In genomic region chr2:191299009-191299408, GRCh38 we compare ENCODE assay signal across 14 cellular contexts. TPM values are rescaled to one million over a fixed set of nuclear protein-coding genes. Genes with fewer than 3 reads are reported as not detected.
A peak's percentile ranks its signal among the peaks of the same experiment; 100 is the strongest.
DNase-seq lines count a peak whose midpoint lies in the region; ATAC-seq and TF ChIP-seq lines count a peak whose summit lies in the region.
"Had no signal": no experiment of that assay in that cellular context is flagged by ENCODE, and none has a peak within 500 bp of the region (broad histone marks: within the 10 kb centered on the region; RNA-seq: fewer than 3 reads in every experiment).

No MANE protein-coding gene starts in this region.

- peaks cover 16% of the 10 kb centered on the region for H3K36me3 Mint-ChIP-seq in MCF 10A (ENCODE audit: insufficient read depth, unreplicated experiment)
- no peaks in the 10 kb centered on the region for H3K36me3 Mint-ChIP-seq in T-cell

- dilution Hi-C loops in mammary epithelial cell (cut with HindIII; ENCODE audit: low sequenced_read_pairs), result no loop called here

- in situ Hi-C loops in mammary epithelial cell (cut with MboI; ENCODE audit: low sequenced_read_pairs in 2 of 2), result no loop called here

- no peak overlapping the region for H3K9ac ChIP-seq in mammary epithelial cell (ENCODE audit: insufficient read depth, low read length)

- 72% methylated on average over 2 of the region's 2 CpGs for WGBS in mammary epithelial cell (ENCODE audit: low coverage, missing lambda C conversion rate)
- WGBS in lower leg skin, 2 donors, result 49 to 50% methylated on average over 2 of the region's 2 CpGs

- no peak for TF ChIP-seq POLR2A in lower leg skin (IDR thresholded peaks at IDR 0.05)

- peaks cover 92% of the 10 kb centered on the region for H3K79me2 ChIP-seq in mammary epithelial cell (ENCODE audit: insufficient read depth, low read length)

- H4K20me1 ChIP-seq in mammary epithelial cell (ENCODE audit: insufficient read depth, low read length), result peaks cover 2% of the 10 kb centered on the region

- peak overlapping the region; percentile 63 for H3K27ac Mint-ChIP-seq in MCF 10A (ENCODE audit: low read depth, unreplicated experiment)
- no peak overlapping the region for H3K27ac Mint-ChIP-seq in T-cell
- H3K27ac Mint-ChIP-seq: activated CD4-positive, alpha-beta T cell treated with anti-CD3 and anti-CD28 coated beads, Interleukin-2, amount 10 ng/mL, durations not matched to agents 24 days and 14 days; activated naive CD8-positive, alpha-beta T cell treated with anti-CD3 and anti-CD28 coated beads for 36 hours had no signal

- H3K4me3 Mint-ChIP-seq in MCF 10A (ENCODE audit: unreplicated experiment), result no peak overlapping the region
- H3K4me3 Mint-ChIP-seq in T-cell, result no peak overlapping the region
- H3K4me3 Mint-ChIP-seq: activated CD4-positive, alpha-beta T cell treated with anti-CD3 and anti-CD28 coated beads, Interleukin-2, amount 10 ng/mL, durations not matched to agents 24 days and 14 days; activated naive CD8-positive, alpha-beta T cell treated with anti-CD3 and anti-CD28 coated beads for 36 hours had no signal

- H3K9me3 Mint-ChIP-seq in MCF 10A (ENCODE audit: unreplicated experiment) (no peaks in the 10 kb centered on the region), T-cell (no peaks in the 10 kb centered on the region)
- H3K9me3 Mint-ChIP-seq: activated CD4-positive, alpha-beta T cell treated with anti-CD3 and anti-CD28 coated beads, Interleukin-2, amount 10 ng/mL, durations not matched to agents 24 days and 14 days; activated naive CD8-positive, alpha-beta T cell treated with anti-CD3 and anti-CD28 coated beads for 36 hours had no signal

- TF ChIP-seq CTCF in MCF 10A (IDR thresholded peaks at IDR 0.05; ENCODE audit: unreplicated experiment) (peak; percentile 10), mammary epithelial cell (conservative IDR thresholded peaks at IDR 0.05 in 1 of 2, IDR thresholded peaks at IDR 0.05 in 1 of 2; ENCODE audit: extremely low read depth in 1 of 2, insufficient read depth in 1 of 2, low read depth in 1 of 2, low read length in 2 of 2) (peak in 1 of 2 donors; percentile 36), RWPE2 (IDR thresholded peaks at IDR 0.05; ENCODE audit: poor library complexity, severe bottlenecking) (peak; percentile 11), fibroblast of mammary gland (conservative IDR thresholded peaks at IDR 0.05; ENCODE audit: control insufficient read depth, insufficient read depth, low read depth, low read length) (peak; percentile 40), upper lobe of right lung (IDR thresholded peaks at IDR 0.05) (peak; percentile 19), lower leg skin (IDR thresholded peaks at IDR 0.05) (no peak)

- no peak overlapping the region for H2AFZ ChIP-seq in mammary epithelial cell (ENCODE audit: low read depth, low read length)

- peaks cover 25% of the 10 kb centered on the region for H3K36me3 ChIP-seq in mammary epithelial cell (ENCODE audit: insufficient read depth, low read length)
- H3K36me3 ChIP-seq in RWPE2 (ENCODE audit: low read depth), result peaks cover 51% of the 10 kb centered on the region
- H3K36me3 ChIP-seq in upper lobe of right lung, result no peaks in the 10 kb centered on the region

- intact Hi-C loops in MCF 10A (cut with micrococcal nuclease) (no loop called here), mammary epithelial cell (cut with micrococcal nuclease) (no loop called here), upper lobe of right lung (cut with DNase I) (no loop called here), lower leg skin (cut with DNase I; ENCODE audit: low total_unique reads) (no loop called here)

- H3K27me3 Mint-ChIP-seq in MCF 10A (ENCODE audit: insufficient read depth, unreplicated experiment) (no peaks in the 10 kb centered on the region), T-cell (peaks cover 5 to 7% of the 10 kb centered on the region in 2 donors)
- H3K27me3 Mint-ChIP-seq: activated CD4-positive, alpha-beta T cell treated with anti-CD3 and anti-CD28 coated beads, Interleukin-2, amount 10 ng/mL, durations not matched to agents 24 days and 14 days; activated naive CD8-positive, alpha-beta T cell treated with anti-CD3 and anti-CD28 coated beads for 36 hours had no signal

- H3K4me3 ChIP-seq in mammary epithelial cell (replicated peaks in 1 of 3; ENCODE audit: insufficient read depth in 1 of 3, low read depth in 2 of 3, low read length in 3 of 3) (no peak overlapping the region), RWPE2 (ENCODE audit: severe bottlenecking) (no peak overlapping the region), fibroblast of mammary gland (ENCODE audit: control insufficient read depth, low read depth, low read length) (no peak overlapping the region), upper lobe of right lung (no peak overlapping the region), lower leg skin (ENCODE audit: low read depth, poor library complexity, severe bottlenecking) (no peak overlapping the region)

- H3K4me1 ChIP-seq in mammary epithelial cell (ENCODE audit: insufficient read depth, low read length), result peaks cover 21% of the 10 kb centered on the region
- peaks cover 25% of the 10 kb centered on the region for H3K4me1 ChIP-seq in RWPE2 (ENCODE audit: insufficient read depth, poor library complexity, severe bottlenecking)
- H3K4me1 ChIP-seq in upper lobe of right lung, result peaks cover 36% of the 10 kb centered on the region

- H3K4me1 Mint-ChIP-seq in MCF 10A (ENCODE audit: insufficient read depth, unreplicated experiment), result peaks cover 23% of the 10 kb centered on the region
- no peaks in the 10 kb centered on the region for H3K4me1 Mint-ChIP-seq in T-cell
- H3K4me1 Mint-ChIP-seq: activated CD4-positive, alpha-beta T cell treated with anti-CD3 and anti-CD28 coated beads, Interleukin-2, amount 10 ng/mL, durations not matched to agents 24 days and 14 days; activated naive CD8-positive, alpha-beta T cell treated with anti-CD3 and anti-CD28 coated beads for 36 hours had no signal

- CTCF ChIA-PET in MCF 10A (lab: Yijun Ruan, JAX), result interaction anchor here (0.6 to 1.0 kb wide), 6 partner anchors 10 to 219 kb away, joined by 3 to 5 read pairs (median 3); no protein-coding TSS in a partner anchor
- CTCF ChIA-PET in mammary epithelial cell (lab: Charles Lee; ENCODE audit: low non-redundant PET), result no interaction called here
- CTCF ChIA-PET in T-cell (lab: Charles Lee), result interaction anchor here in 1 of 2 donors (0.6 kb wide), 1 partner anchor 11 kb away, joined by 5 read pairs; no protein-coding TSS in a partner anchor

- ATAC-seq in RWPE2 (ENCODE audit: low read depth) (no peak), upper lobe of right lung (no peak), T-cell (replicated peaks in 1 of 4) (no peak)

- POLR2A ChIA-PET in MCF 10A (lab: Yijun Ruan, JAX) (interaction anchor here (0.6 to 0.8 kb wide), 2 partner anchors 26 to 82 kb away, joined by 3 read pairs; no protein-coding TSS in a partner anchor), T-cell (lab: Charles Lee) (no interaction called here)

- DNase-seq in MCF 10A (ENCODE audit: unreplicated experiment) (no peak), mammary epithelial cell (no peak), RWPE2 (ENCODE audit: low spot score) (no peak), fibroblast of mammary gland (ENCODE audit: low read depth) (no peak), upper lobe of right lung (no peak), HPDE6-E6E7 (ENCODE audit: extremely low spot score) (no peak), lower leg skin (ENCODE audit: low spot score in 2 of 2) (no peak), T-cell (no peak)
- DNase-seq: activated CD4-positive, alpha-beta T cell treated with anti-CD3 and anti-CD28 coated beads, Interleukin-2, amount 10 ng/mL, durations not matched to agents 24 days and 14 days; activated naive CD8-positive, alpha-beta T cell treated with anti-CD3 and anti-CD28 coated beads for 36 hours; glutamatergic neuron; NCI-H82; posterior cingulate gyrus had no signal

- H3K27ac ChIP-seq in mammary epithelial cell (ENCODE audit: insufficient read depth, low read depth, low read length), result no peak overlapping the region
- no peak overlapping the region for H3K27ac ChIP-seq in RWPE2 (ENCODE audit: poor library complexity, severe bottlenecking)
- H3K27ac ChIP-seq in upper lobe of right lung, result no peak overlapping the region
- H3K27ac ChIP-seq: RWPE1 had no signal

- no peak overlapping the region for H3K4me2 ChIP-seq in mammary epithelial cell (ENCODE audit: insufficient read depth, low read depth, low read length)

- H3K27me3 ChIP-seq in mammary epithelial cell (ENCODE audit: insufficient read depth, low read length) (no peaks in the 10 kb centered on the region), RWPE2 (ENCODE audit: insufficient read depth, poor library complexity, severe bottlenecking) (no peaks in the 10 kb centered on the region), upper lobe of right lung (no peaks in the 10 kb centered on the region)

- H3K9me3 ChIP-seq in mammary epithelial cell (replicated peaks; ENCODE audit: insufficient read depth, low read length) (no peaks in the 10 kb centered on the region), RWPE2 (ENCODE audit: severe bottlenecking) (no peaks in the 10 kb centered on the region), upper lobe of right lung (no peaks in the 10 kb centered on the region)

- BruUV-seq in MCF 10A (replicated peaks; lab: Mats Ljungman, UMichigan), result no TSS peak
- no TSS peak for BruUV-seq in mammary epithelial cell (replicated peaks; lab: Mats Ljungman, UMichigan)

RNA-seq across cellular contexts. Expression of gene MYO1B, which starts 53.8 kb away (rescaled TPM):
- total RNA-seq in MCF 10A (2022) (204 and 241 TPM in 2 replicates), mammary epithelial cell (100 to 1,000 TPM; 165 to 435 TPM), upper lobe of right lung (231 TPM), lower leg skin (10 to 100 TPM; 24.6 to 53.0 (median 36.9) TPM), T-cell (1 to 10 TPM in 1 of 5 donors, under 1 TPM in 4; 0.39 to 1.3 (median 0.73) TPM)
- polyA plus RNA-seq in mammary epithelial cell, result 128 TPM
- 202 TPM for polyA minus RNA-seq in mammary epithelial cell

Comparison
In these comparisons a context has a peak if more than half of its experiments do, and no peak if none do; other contexts are left out.
1. CTCF ChIP-seq: peak in MCF 10A (single experiment), RWPE2 (single experiment), fibroblast of mammary gland (single experiment) and upper lobe of right lung (single experiment); none in lower leg skin (0 of 3).
2. RNA of gene MYO1B, which starts 53.8 kb away (total RNA-seq): 165 to 435 TPM in mammary epithelial cell, 204 to 241 TPM in MCF 10A, 231 TPM in upper lobe of right lung (single experiment) and 24.6 to 53.0 TPM in lower leg skin; 0.39 to 1.3 TPM in T-cell; every median in the first group is over 10 times any median in the second.